17 cellular contexts compared by ENCODE assay signal in genomic region chr11:128135451-128135850, GRCh38.
DNase-seq lines count a peak whose midpoint lies in the region; ATAC-seq and TF ChIP-seq lines count a peak whose summit lies in the region.
"Had no signal": no experiment of that assay in that cellular context is flagged by ENCODE, and none has a peak within 500 bp of the region (broad histone marks: within the 10 kb centered on the region; RNA-seq: fewer than 3 reads in every experiment).

No MANE protein-coding gene starts in this region.

- no peak overlapping the region for H3K27ac Mint-ChIP-seq in neural progenitor cell
- H3K27ac Mint-ChIP-seq: activated CD4-positive, alpha-beta memory T cell treated with anti-CD3 and anti-CD28 coated beads for 36 hours; activated naive CD8-positive, alpha-beta T cell treated with anti-CD3 and anti-CD28 coated beads for 36 hours; natural killer cell treated with Interleukin-12 subunit alpha and Interleukin-12 subunit beta and Interleukin-15 and Interleukin-18, amount 100 ng/mL, for 72 hours; stimulated activated naive B cell treated with anti-CD40 and anti-IgM and Interleukin-4, amounts not matched to agents 10 μg/mL and 1 μg/mL and 100 μg/mL, for 72 hours had no signal

- peaks cover 15% of the 10 kb centered on the region for H3K4me1 ChIP-seq in ectodermal cell (ENCODE audit: control insufficient read depth, insufficient read depth, low read length)
- H3K4me1 ChIP-seq in neural progenitor cell: peaks cover 54% of the 10 kb centered on the region
- no peaks in the 10 kb centered on the region for H3K4me1 ChIP-seq in Peyer's patch
- H3K4me1 ChIP-seq: gastrocnemius medialis, upper lobe of left lung had no signal

- no peak overlapping the region for H3K4me3 Mint-ChIP-seq in neural progenitor cell
- H3K4me3 Mint-ChIP-seq: activated CD4-positive, alpha-beta memory T cell treated with anti-CD3 and anti-CD28 coated beads for 36 hours; activated naive CD8-positive, alpha-beta T cell treated with anti-CD3 and anti-CD28 coated beads for 36 hours; activated T-cell treated with anti-CD3 and anti-CD28 coated beads, Interleukin-2, amount 50 U/mL, for 4 hours; natural killer cell treated with Interleukin-12 subunit alpha and Interleukin-12 subunit beta and Interleukin-15 and Interleukin-18, amount 100 ng/mL, for 72 hours; stimulated activated naive B cell treated with anti-CD40 and anti-IgM and Interleukin-4, amounts not matched to agents 10 μg/mL and 1 μg/mL and 100 μg/mL, for 72 hours had no signal

- H3K27me3 ChIP-seq in ectodermal cell (ENCODE audit: control insufficient read depth, insufficient read depth, low read length, poor library complexity, severe bottlenecking) (no peaks in the 10 kb centered on the region), neural progenitor cell (no peaks in the 10 kb centered on the region), Peyer's patch (no peaks in the 10 kb centered on the region)
- H3K27me3 ChIP-seq: gastrocnemius medialis, upper lobe of left lung had no signal

- peaks cover 16% of the 10 kb centered on the region for H3K4me1 Mint-ChIP-seq in neural progenitor cell
- H3K4me1 Mint-ChIP-seq: activated naive CD8-positive, alpha-beta T cell treated with anti-CD3 and anti-CD28 coated beads for 36 hours; stimulated activated naive B cell treated with anti-CD40 and anti-IgM and Interleukin-4, amounts not matched to agents 10 μg/mL and 1 μg/mL and 100 μg/mL, for 72 hours had no signal

- no peaks in the 10 kb centered on the region for H4K20me1 ChIP-seq in neural progenitor cell (ENCODE audit: low read depth)

- H3K27ac ChIP-seq in ectodermal cell (ENCODE audit: insufficient read depth, low read depth, low read length, poor library complexity, severe bottlenecking) (peak overlapping the region; percentile 61), neural progenitor cell (peak overlapping the region; percentile 47), Peyer's patch (no peak overlapping the region)
- H3K27ac ChIP-seq: gastrocnemius medialis, upper lobe of left lung had no signal

- H3K36me3 ChIP-seq in ectodermal cell (ENCODE audit: control insufficient read depth, insufficient read depth, low read length) (no peaks in the 10 kb centered on the region), neural progenitor cell (no peaks in the 10 kb centered on the region), Peyer's patch (no peaks in the 10 kb centered on the region)
- H3K36me3 ChIP-seq: gastrocnemius medialis, upper lobe of left lung had no signal

- H2AFZ ChIP-seq in neural progenitor cell (replicated peaks): no peak overlapping the region

- H3K9me3 Mint-ChIP-seq in neural progenitor cell: peaks cover 26% of the 10 kb centered on the region
- H3K9me3 Mint-ChIP-seq: activated CD4-positive, alpha-beta memory T cell treated with anti-CD3 and anti-CD28 coated beads for 36 hours had no signal

- H3F3A ChIP-seq in neural progenitor cell (ENCODE audit: low read depth): peaks cover 20% of the 10 kb centered on the region

- no peak for TF ChIP-seq CTCF in neural progenitor cell (IDR thresholded peaks at IDR 0.05)
- TF ChIP-seq CTCF in Peyer's patch (IDR thresholded peaks at IDR 0.05): no peak

- 44 to 51% methylated on average over 2 of the region's 2 CpGs for WGBS in ectodermal cell, 2 experiments

- H3K9ac ChIP-seq in neural progenitor cell: no peak overlapping the region

- H3K36me3 Mint-ChIP-seq in neural progenitor cell: peaks cover 4% of the 10 kb centered on the region

- H3K27me3 Mint-ChIP-seq in neural progenitor cell (ENCODE audit: insufficient read depth, low read depth): peaks cover 4% of the 10 kb centered on the region
- H3K27me3 Mint-ChIP-seq: activated CD4-positive, alpha-beta memory T cell treated with anti-CD3 and anti-CD28 coated beads for 36 hours; activated naive CD8-positive, alpha-beta T cell treated with anti-CD3 and anti-CD28 coated beads for 36 hours; natural killer cell treated with Interleukin-12 subunit alpha and Interleukin-12 subunit beta and Interleukin-15 and Interleukin-18, amount 100 ng/mL, for 72 hours had no signal

- H3K79me2 ChIP-seq in neural progenitor cell (ENCODE audit: low read depth): no peaks in the 10 kb centered on the region

- TF ChIP-seq POLR2A in Peyer's patch (IDR thresholded peaks at IDR 0.05) (no peak), GM18505 (IDR thresholded peaks at IDR 0.05; ENCODE audit: borderline replicate concordance, extremely low read depth, insufficient read depth, insufficient read length) (no peak)

- H3K4me3 ChIP-seq in ectodermal cell (ENCODE audit: insufficient read depth, low read depth, low read length) (no peak overlapping the region), neural progenitor cell (no peak overlapping the region), Peyer's patch (no peak overlapping the region)
- H3K4me3 ChIP-seq: gastrocnemius medialis, upper lobe of left lung had no signal

- H3K4me2 ChIP-seq in neural progenitor cell: peak overlapping the region; percentile 39

- H3K9me3 ChIP-seq in ectodermal cell (ENCODE audit: control insufficient read depth, low read length): peaks cover 3% of the 10 kb centered on the region
- H3K9me3 ChIP-seq in neural progenitor cell (ENCODE audit: low read depth): peaks cover 5% of the 10 kb centered on the region
- no peaks in the 10 kb centered on the region for H3K9me3 ChIP-seq in Peyer's patch
- H3K9me3 ChIP-seq: gastrocnemius medialis, upper lobe of left lung had no signal

- ATAC-seq in GM18505 (IDR thresholded peaks at IDR 0.05; ENCODE audit: unreplicated experiment) (no peak), HG03095 (IDR thresholded peaks at IDR 0.05; ENCODE audit: unreplicated experiment) (no peak)
- ATAC-seq: activated T-cell treated with anti-CD3 and anti-CD28 coated beads, Interleukin-2, amount 50 U/mL, for 4 hours; gastrocnemius medialis; natural killer cell treated with Interleukin-12 subunit alpha and Interleukin-12 subunit beta and Interleukin-15 and Interleukin-18, amount 100 ng/mL, for 72 hours; stimulated activated naive B cell treated with anti-CD40 and anti-IgM and Interleukin-4, amounts not matched to agents 10 μg/mL and 1 μg/mL and 100 μg/mL, for 72 hours had no signal

- DNase-seq in ELF-1 (ENCODE audit: low read depth, low spot score) (peak; percentile 23), RPMI7951 (ENCODE audit: low read depth) (peak; percentile 77), neural progenitor cell (ENCODE audit: low spot score) (peak; percentile 71), Peyer's patch (no peak), T1000 (lab: John Stamatoyannopoulos, UW) (no peak)
- DNase-seq: activated CD4-positive, alpha-beta memory T cell treated with anti-CD3 and anti-CD28 coated beads for 36 hours; activated naive CD8-positive, alpha-beta T cell treated with anti-CD3 and anti-CD28 coated beads for 36 hours; activated T-cell treated with anti-CD3 and anti-CD28 coated beads, Interleukin-2, amount 50 U/mL, for 4 hours; cerebellar nuclear complex; gastrocnemius medialis; NCI-H187 treated with DMSO at 0.1 percent for 48 hours; stimulated activated naive B cell treated with anti-CD40 and anti-IgM and Interleukin-4, amounts not matched to agents 10 μg/mL and 1 μg/mL and 100 μg/mL, for 72 hours; upper lobe of left lung had no signal

Comparison
In these comparisons a context has a peak if more than half of its experiments do, and no peak if none do; other contexts are left out.
1. DNase-seq: peak in ELF-1 (single experiment), RPMI7951 (single experiment) and neural progenitor cell (single experiment); none in Peyer's patch (0 of 3) and T1000 (single experiment).
2. H3K27ac ChIP-seq: peak in ectodermal cell (single experiment) and neural progenitor cell (single experiment); none in Peyer's patch (0 of 4).